ENCODE assay signal across 1 cellular context in the genomic region with DNA sequence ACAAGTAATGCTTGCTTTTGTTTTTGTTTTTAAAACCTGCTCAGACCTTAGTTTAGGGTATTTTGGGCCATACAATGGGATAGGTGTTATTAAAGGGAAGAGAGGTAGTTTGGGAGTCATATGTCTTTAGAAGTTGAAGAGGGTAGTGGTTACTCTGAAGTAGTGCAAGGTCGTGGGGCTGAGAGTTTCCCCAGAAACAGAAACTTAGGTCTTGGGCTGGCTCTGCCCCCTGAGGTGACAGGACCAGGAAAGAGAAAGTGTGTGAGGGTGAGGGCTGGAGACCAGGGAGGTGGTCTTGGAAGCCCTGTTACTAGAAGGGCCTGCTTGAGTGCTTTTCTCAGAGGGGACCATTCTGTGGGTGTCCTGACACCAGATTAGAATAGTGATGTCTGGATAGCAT.
TF ChIP-seq lines count a peak whose summit lies in the region.

No MANE protein-coding gene starts in this region.

TF ChIP-seq in SK-N-SH treated with all-trans-retinoic acid at 6 μM for 48 hours, 23 proteins besides CTCF, POLR2A, EP300 and RAD21 (continued from another document):
- TF ChIP-seq, protein P1, sequence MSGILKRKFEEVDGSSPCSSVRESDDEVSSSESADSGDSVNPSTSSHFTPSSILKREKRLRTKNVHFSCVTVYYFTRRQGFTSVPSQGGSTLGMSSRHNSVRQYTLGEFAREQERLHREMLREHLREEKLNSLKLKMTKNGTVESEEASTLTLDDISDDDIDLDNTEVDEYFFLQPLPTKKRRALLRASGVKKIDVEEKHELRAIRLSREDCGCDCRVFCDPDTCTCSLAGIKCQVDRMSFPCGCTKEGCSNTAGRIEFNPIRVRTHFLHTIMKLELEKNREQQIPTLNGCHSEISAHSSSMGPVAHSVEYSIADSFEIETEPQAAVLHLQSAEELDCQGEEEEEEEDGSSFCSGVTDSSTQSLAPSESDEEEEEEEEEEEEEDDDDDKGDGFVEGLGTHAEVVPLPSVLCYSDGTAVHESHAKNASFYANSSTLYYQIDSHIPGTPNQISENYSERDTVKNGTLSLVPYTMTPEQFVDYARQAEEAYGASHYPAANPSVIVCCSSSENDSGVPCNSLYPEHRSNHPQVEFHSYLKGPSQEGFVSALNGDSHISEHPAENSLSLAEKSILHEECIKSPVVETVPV (CRISPR knock-in tag; IDR thresholded peaks at IDR 0.05): no peak
- TF ChIP-seq ZC3H10 (CRISPR knock-in tag; IDR thresholded peaks at IDR 0.05) (no peak), RARB (CRISPR knock-in tag; IDR thresholded peaks at IDR 0.05) (no peak), GLIS3 (CRISPR knock-in tag; IDR thresholded peaks at IDR 0.05) (no peak), ZFP3 (CRISPR knock-in tag; IDR thresholded peaks at IDR 0.05) (no peak), ZNF8 (CRISPR knock-in tag; IDR thresholded peaks at IDR 0.05) (no peak), ARNTL (CRISPR knock-in tag; IDR thresholded peaks at IDR 0.05; ENCODE audit: borderline replicate concordance, low read depth) (no peak), ZNF70 (CRISPR knock-in tag; IDR thresholded peaks at IDR 0.05) (no peak), CSDC2 (CRISPR knock-in tag; IDR thresholded peaks at IDR 0.05) (no peak), SNAI2 (CRISPR knock-in tag; IDR thresholded peaks at IDR 0.05) (no peak), OSR1 (CRISPR knock-in tag; IDR thresholded peaks at IDR 0.05) (no peak), ESRRG (CRISPR knock-in tag; IDR thresholded peaks at IDR 0.05) (no peak), TCF4 (CRISPR knock-in tag; IDR thresholded peaks at IDR 0.05; ENCODE audit: borderline replicate concordance) (no peak), PPARA (CRISPR knock-in tag; IDR thresholded peaks at IDR 0.05; ENCODE audit: borderline replicate concordance) (no peak), TOX (CRISPR knock-in tag; IDR thresholded peaks at IDR 0.05; ENCODE audit: borderline replicate concordance) (no peak), ZNF565 (CRISPR knock-in tag; conservative IDR thresholded peaks at IDR 0.05; ENCODE audit: low read depth) (no peak)
- TF ChIP-seq, protein P2, sequence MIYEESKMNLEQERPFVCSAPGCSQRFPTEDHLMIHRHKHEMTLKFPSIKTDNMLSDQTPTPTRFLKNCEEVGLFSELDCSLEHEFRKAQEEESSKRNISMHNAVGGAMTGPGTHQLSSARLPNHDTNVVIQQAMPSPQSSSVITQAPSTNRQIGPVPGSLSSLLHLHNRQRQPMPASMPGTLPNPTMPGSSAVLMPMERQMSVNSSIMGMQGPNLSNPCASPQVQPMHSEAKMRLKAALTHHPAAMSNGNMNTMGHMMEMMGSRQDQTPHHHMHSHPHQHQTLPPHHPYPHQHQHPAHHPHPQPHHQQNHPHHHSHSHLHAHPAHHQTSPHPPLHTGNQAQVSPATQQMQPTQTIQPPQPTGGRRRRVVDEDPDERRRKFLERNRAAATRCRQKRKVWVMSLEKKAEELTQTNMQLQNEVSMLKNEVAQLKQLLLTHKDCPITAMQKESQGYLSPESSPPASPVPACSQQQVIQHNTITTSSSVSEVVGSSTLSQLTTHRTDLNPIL (CRISPR knock-in tag; IDR thresholded peaks at IDR 0.05; ENCODE audit: low read depth): no peak
- TF ChIP-seq, protein P3, sequence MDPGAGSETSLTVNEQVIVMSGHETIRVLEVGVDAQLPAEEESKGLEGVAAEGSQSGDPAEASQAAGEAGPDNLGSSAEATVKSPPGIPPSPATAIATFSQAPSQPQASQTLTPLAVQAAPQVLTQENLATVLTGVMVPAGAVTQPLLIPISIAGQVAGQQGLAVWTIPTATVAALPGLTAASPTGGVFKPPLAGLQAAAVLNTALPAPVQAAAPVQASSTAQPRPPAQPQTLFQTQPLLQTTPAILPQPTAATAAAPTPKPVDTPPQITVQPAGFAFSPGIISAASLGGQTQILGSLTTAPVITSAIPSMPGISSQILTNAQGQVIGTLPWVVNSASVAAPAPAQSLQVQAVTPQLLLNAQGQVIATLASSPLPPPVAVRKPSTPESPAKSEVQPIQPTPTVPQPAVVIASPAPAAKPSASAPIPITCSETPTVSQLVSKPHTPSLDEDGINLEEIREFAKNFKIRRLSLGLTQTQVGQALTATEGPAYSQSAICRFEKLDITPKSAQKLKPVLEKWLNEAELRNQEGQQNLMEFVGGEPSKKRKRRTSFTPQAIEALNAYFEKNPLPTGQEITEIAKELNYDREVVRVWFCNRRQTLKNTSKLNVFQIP (CRISPR knock-in tag; IDR thresholded peaks at IDR 0.05; ENCODE audit: borderline replicate concordance, low read depth): no peak
- TF ChIP-seq, protein P4, sequence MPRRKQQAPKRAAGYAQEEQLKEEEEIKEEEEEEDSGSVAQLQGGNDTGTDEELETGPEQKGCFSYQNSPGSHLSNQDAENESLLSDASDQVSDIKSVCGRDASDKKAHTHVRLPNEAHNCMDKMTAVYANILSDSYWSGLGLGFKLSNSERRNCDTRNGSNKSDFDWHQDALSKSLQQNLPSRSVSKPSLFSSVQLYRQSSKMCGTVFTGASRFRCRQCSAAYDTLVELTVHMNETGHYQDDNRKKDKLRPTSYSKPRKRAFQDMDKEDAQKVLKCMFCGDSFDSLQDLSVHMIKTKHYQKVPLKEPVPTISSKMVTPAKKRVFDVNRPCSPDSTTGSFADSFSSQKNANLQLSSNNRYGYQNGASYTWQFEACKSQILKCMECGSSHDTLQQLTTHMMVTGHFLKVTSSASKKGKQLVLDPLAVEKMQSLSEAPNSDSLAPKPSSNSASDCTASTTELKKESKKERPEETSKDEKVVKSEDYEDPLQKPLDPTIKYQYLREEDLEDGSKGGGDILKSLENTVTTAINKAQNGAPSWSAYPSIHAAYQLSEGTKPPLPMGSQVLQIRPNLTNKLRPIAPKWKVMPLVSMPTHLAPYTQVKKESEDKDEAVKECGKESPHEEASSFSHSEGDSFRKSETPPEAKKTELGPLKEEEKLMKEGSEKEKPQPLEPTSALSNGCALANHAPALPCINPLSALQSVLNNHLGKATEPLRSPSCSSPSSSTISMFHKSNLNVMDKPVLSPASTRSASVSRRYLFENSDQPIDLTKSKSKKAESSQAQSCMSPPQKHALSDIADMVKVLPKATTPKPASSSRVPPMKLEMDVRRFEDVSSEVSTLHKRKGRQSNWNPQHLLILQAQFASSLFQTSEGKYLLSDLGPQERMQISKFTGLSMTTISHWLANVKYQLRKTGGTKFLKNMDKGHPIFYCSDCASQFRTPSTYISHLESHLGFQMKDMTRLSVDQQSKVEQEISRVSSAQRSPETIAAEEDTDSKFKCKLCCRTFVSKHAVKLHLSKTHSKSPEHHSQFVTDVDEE (CRISPR knock-in tag; IDR thresholded peaks at IDR 0.05): no peak
